ENCODE assay signal across 9 cellular contexts in the genomic region with DNA sequence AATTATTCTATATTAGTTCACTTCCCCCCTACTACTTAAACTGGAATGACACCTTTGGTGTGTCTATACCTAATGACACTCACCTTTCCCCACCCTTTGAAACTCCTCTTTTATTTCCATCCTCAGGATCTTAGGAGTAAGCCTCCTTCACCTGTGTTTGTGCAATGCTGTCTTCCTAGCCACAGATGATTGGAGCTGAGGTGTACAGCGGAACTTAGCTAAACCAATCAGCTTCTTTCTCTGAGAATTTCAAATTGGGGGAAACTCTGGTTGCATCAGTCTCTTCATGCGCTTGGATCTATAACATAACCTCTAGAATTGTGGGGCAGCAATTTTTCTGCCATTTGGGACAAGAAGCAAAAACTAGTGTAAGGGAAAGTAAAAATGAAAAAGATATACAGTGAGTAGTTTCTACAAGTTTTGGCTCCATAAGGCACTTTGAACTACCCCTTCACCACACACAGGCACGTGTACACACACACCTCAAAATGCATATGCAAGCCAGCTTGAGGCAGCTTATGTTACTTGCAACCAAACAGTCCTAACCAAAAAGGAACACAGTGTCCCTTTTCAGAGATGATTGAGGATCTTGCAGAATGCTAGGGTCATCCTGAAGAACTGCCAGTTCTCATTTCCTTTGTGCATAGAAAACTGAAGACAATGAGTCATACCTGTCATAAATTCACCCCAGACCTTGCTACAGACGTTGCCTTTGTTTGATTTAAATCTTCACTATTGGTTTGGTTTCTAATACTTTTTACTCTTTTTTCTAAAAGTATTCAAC.
DNase-seq lines count a peak whose midpoint lies in the region; ATAC-seq, FAIRE-seq and TF ChIP-seq lines count a peak whose summit lies in the region.
"Had no signal": no experiment of that assay in that cellular context is flagged by ENCODE, and none has a peak within 500 bp of the region (broad histone marks: within the 10 kb centered on the region; RNA-seq: fewer than 3 reads in every experiment).

No MANE protein-coding gene starts in this region.

- TF ChIP-seq CTCF in epithelial cell of esophagus (IDR thresholded peaks at IDR 0.05; ENCODE audit: insufficient read depth, low read depth, low read length, missing control alignments) = no peak

- peak; percentile 70 for FAIRE-seq in urothelium cell line (lab: Jason Lieb, UNC)

- ATAC-seq in GM21381 (IDR thresholded peaks at IDR 0.05; ENCODE audit: unreplicated experiment) = peak; percentile 80
- ATAC-seq in HG03575 (IDR thresholded peaks at IDR 0.05; ENCODE audit: extremely low read depth, insufficient number of reproducible peaks, low FRiP score, unreplicated experiment) = peak; percentile 81

- no peak overlapping the region for H3K4me3 ChIP-seq in epithelial cell of esophagus (ENCODE audit: low read length)

- DNase-seq in AG08395 (ENCODE audit: low spot score) = peak; percentile 25
- DNase-seq in epithelial cell of esophagus (ENCODE audit: low read depth) = peak; percentile 65
- DNase-seq in urothelium cell line (ENCODE audit: low spot score) = peak; percentile 76
- no peak for DNase-seq in activated effector memory CD4-positive, alpha-beta T cell treated with Interleukin-2 at 50 U/mL for 16 hours
- no peak for DNase-seq in COR-L47 (lab: John Stamatoyannopoulos, UW)
- no peak for DNase-seq in dedifferentiated amniotic fluid mesenchymal stem cell (ENCODE audit: extremely low spot score)
- DNase-seq: CD4-positive, CD25-positive, alpha-beta regulatory T cell had no signal

Comparison
In these comparisons a context has a peak if more than half of its experiments do, and no peak if none do; other contexts are left out.
1. DNase-seq: peak in AG08395 (single experiment), epithelial cell of esophagus (single experiment) and urothelium cell line (single experiment); none in activated effector memory CD4-positive, alpha-beta T cell treated with Interleukin-2 at 50 U/mL for 16 hours (single experiment), COR-L47 (single experiment) and dedifferentiated amniotic fluid mesenchymal stem cell (single experiment).